1 cellular context compared by ENCODE assay signal in the genomic region with DNA sequence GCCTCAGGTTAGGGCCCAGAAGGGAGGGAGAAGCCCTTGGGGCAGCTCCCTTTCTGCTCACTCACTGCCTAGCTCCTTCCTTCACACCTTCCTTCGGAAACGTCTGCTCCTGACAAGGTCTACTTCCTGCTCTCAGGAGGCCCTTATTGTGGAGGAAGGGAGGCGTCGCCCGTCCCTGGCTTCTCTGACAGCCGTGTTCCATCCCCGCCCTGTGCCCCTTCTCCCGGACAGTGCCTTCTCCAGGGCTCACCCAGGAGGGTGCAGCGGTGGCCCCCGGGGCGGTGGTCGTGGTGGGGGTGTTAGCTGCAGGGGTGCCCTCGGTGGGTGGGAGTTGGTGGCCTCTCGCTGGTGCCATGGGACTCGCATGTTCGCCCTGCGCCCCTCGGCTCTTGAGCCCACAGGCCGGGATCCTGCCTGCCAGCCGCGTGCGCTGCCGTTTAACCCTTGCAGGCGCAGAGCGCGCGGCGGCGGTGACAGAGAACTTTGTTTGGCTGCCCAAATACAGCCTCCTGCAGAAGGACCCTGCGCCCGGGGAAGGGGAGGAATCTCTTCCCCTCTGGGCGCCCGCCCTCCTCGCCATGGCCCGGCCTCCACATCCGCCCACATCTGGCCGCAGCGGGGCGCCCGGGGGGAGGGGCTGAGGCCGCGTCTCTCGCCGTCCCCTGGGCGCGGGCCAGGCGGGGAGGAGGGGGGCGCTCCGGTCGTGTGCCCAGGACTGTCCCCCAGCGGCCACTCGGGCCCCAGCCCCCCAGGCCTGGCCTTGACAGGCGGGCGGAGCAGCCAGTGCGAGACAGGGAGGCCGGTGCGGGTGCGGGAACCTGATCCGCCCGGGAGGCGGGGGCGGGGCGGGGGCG.
TF ChIP-seq lines count a peak whose summit lies in the region.

No MANE protein-coding gene starts in this region.

TF ChIP-seq in GM12878, 131 proteins besides CTCF, POLR2A, EP300 and RAD21 (continued from another document):
- TF ChIP-seq, protein P1, sequence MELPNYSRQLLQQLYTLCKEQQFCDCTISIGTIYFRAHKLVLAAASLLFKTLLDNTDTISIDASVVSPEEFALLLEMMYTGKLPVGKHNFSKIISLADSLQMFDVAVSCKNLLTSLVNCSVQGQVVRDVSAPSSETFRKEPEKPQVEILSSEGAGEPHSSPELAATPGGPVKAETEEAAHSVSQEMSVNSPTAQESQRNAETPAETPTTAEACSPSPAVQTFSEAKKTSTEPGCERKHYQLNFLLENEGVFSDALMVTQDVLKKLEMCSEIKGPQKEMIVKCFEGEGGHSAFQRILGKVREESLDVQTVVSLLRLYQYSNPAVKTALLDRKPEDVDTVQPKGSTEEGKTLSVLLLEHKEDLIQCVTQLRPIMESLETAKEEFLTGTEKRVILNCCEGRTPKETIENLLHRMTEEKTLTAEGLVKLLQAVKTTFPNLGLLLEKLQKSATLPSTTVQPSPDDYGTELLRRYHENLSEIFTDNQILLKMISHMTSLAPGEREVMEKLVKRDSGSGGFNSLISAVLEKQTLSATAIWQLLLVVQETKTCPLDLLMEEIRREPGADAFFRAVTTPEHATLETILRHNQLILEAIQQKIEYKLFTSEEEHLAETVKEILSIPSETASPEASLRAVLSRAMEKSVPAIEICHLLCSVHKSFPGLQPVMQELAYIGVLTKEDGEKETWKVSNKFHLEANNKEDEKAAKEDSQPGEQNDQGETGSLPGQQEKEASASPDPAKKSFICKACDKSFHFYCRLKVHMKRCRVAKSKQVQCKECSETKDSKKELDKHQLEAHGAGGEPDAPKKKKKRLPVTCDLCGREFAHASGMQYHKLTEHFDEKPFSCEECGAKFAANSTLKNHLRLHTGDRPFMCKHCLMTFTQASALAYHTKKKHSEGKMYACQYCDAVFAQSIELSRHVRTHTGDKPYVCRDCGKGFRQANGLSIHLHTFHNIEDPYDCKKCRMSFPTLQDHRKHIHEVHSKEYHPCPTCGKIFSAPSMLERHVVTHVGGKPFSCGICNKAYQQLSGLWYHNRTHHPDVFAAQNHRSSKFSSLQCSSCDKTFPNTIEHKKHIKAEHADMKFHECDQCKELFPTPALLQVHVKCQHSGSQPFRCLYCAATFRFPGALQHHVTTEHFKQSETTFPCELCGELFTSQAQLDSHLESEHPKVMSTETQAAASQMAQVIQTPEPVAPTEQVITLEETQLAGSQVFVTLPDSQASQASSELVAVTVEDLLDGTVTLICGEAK (IDR thresholded peaks at IDR 0.05; ENCODE audit: borderline replicate concordance): no peak
- TF ChIP-seq GABPA (IDR thresholded peaks at IDR 0.05; ENCODE audit: low read depth) (no peak), ZNF622 (IDR thresholded peaks at IDR 0.05) (no peak), ESRRA (IDR thresholded peaks at IDR 0.05; ENCODE audit: low read length) (no peak), MXI1 (IDR thresholded peaks at IDR 0.05; ENCODE audit: low read depth, low read length) (0 out of 2 replicates have a peak, but pooled peaks have one; percentile 30), RUNX3 (IDR thresholded peaks at IDR 0.05; ENCODE audit: low read length) (peak; percentile 40; the same call in 1 of the 2 replicates)
- TF ChIP-seq, protein P2, sequence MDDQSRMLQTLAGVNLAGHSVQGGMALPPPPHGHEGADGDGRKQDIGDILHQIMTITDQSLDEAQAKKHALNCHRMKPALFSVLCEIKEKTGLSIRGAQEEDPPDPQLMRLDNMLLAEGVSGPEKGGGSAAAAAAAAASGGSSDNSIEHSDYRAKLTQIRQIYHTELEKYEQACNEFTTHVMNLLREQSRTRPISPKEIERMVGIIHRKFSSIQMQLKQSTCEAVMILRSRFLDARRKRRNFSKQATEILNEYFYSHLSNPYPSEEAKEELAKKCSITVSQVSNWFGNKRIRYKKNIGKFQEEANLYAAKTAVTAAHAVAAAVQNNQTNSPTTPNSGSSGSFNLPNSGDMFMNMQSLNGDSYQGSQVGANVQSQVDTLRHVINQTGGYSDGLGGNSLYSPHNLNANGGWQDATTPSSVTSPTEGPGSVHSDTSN (IDR thresholded peaks at IDR 0.05; ENCODE audit: insufficient replicate concordance, low read depth, low read length): peak; percentile 85
- TF ChIP-seq, protein P3, sequence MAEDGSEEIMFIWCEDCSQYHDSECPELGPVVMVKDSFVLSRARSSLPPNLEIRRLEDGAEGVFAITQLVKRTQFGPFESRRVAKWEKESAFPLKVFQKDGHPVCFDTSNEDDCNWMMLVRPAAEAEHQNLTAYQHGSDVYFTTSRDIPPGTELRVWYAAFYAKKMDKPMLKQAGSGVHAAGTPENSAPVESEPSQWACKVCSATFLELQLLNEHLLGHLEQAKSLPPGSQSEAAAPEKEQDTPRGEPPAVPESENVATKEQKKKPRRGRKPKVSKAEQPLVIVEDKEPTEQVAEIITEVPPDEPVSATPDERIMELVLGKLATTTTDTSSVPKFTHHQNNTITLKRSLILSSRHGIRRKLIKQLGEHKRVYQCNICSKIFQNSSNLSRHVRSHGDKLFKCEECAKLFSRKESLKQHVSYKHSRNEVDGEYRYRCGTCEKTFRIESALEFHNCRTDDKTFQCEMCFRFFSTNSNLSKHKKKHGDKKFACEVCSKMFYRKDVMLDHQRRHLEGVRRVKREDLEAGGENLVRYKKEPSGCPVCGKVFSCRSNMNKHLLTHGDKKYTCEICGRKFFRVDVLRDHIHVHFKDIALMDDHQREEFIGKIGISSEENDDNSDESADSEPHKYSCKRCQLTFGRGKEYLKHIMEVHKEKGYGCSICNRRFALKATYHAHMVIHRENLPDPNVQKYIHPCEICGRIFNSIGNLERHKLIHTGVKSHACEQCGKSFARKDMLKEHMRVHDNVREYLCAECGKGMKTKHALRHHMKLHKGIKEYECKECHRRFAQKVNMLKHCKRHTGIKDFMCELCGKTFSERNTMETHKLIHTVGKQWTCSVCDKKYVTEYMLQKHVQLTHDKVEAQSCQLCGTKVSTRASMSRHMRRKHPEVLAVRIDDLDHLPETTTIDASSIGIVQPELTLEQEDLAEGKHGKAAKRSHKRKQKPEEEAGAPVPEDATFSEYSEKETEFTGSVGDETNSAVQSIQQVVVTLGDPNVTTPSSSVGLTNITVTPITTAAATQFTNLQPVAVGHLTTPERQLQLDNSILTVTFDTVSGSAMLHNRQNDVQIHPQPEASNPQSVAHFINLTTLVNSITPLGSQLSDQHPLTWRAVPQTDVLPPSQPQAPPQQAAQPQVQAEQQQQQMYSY (CRISPR knock-in tag; IDR thresholded peaks at IDR 0.05): no peak
